Comparison of ENCODE assay signal across 17 cellular contexts in the genomic region with DNA sequence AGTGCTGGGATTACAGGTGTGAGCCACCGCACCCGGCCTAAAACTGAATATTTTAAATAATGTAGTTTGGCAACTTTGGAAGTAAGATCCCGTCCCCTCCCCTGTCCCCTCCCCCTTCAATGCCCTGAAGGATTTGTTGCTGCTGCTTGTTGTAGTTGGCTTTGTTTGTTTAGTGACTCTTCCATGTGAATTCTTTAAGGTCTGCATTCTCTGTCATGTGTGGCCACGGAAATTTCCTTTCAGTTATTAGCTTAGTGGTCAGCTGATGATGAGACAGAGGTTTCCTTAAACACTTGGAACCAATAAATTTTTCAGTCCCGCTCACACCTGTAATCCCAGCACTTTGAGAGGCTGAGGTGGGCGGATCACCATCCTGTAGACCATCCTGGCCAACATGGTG.
A peak's percentile ranks its signal among the peaks of the same experiment; 100 is the strongest.
DNase-seq lines count a peak whose midpoint lies in the region; ATAC-seq and TF ChIP-seq lines count a peak whose summit lies in the region.
"Had no signal": no experiment of that assay in that cellular context is flagged by ENCODE, and none has a peak within 500 bp of the region (broad histone marks: within the 10 kb centered on the region; RNA-seq: fewer than 3 reads in every experiment).

No MANE protein-coding gene starts in this region.

- TF ChIP-seq CTCF in LNCaP clone FGC (IDR thresholded peaks at IDR 0.05; ENCODE audit: control insufficient read depth, extremely low read depth, insufficient read depth) (no peak), mammary epithelial cell (conservative IDR thresholded peaks at IDR 0.05 in 1 of 2, IDR thresholded peaks at IDR 0.05 in 1 of 2; ENCODE audit: extremely low read depth in 1 of 2, insufficient read depth in 1 of 2, low read depth in 1 of 2, low read length in 2 of 2) (no peak)

- no peak overlapping the region for H3K4me2 ChIP-seq in mammary epithelial cell (ENCODE audit: insufficient read depth, low read depth, low read length)
- H3K4me2 ChIP-seq: BLaER1 treated with 17β-estradiol and CSF1 and Interleukin-3, amounts not matched to agents 10 nM and 100 nM had no signal

- H3K4me3 ChIP-seq in LNCaP clone FGC (ENCODE audit: low read depth, low read length) = no peak overlapping the region
- H3K4me3 ChIP-seq in mammary epithelial cell (replicated peaks in 1 of 3; ENCODE audit: insufficient read depth in 1 of 3, low read depth in 2 of 3, low read length in 3 of 3) = no peak overlapping the region
- H3K4me3 ChIP-seq in effector memory CD4-positive, alpha-beta T cell (ENCODE audit: insufficient read depth, low read depth, low read length, poor library complexity, severe bottlenecking) = no peak overlapping the region
- H3K4me3 ChIP-seq: BLaER1 treated with 17β-estradiol and CSF1 and Interleukin-3, amounts not matched to agents 10 nM and 100 nM; HAP-1; SJCRH30 had no signal

- H3K9ac ChIP-seq in mammary epithelial cell (ENCODE audit: insufficient read depth, low read length) = no peak overlapping the region
- H3K9ac ChIP-seq: BLaER1 treated with 17β-estradiol and CSF1 and Interleukin-3, amounts not matched to agents 10 nM and 100 nM had no signal

- no peak for ATAC-seq in HG02763 (IDR thresholded peaks at IDR 0.05; ENCODE audit: unreplicated experiment)
- ATAC-seq: CD8-positive, alpha-beta T cell had no signal

- intact Hi-C loops in mammary epithelial cell (cut with micrococcal nuclease) = no loop called here

- H2AFZ ChIP-seq in mammary epithelial cell (ENCODE audit: low read depth, low read length) = no peak overlapping the region

- no peaks in the 10 kb centered on the region for H3K36me3 ChIP-seq in mammary epithelial cell (ENCODE audit: insufficient read depth, low read length)
- H3K36me3 ChIP-seq in effector memory CD4-positive, alpha-beta T cell (ENCODE audit: control insufficient read depth, insufficient read depth, low read length) = no peaks in the 10 kb centered on the region
- H3K36me3 ChIP-seq: BLaER1 treated with 17β-estradiol and CSF1 and Interleukin-3, amounts not matched to agents 10 nM and 100 nM; HAP-1; SJCRH30 had no signal

- no peaks in the 10 kb centered on the region for H3K79me2 ChIP-seq in mammary epithelial cell (ENCODE audit: insufficient read depth, low read length)

- no TSS peak for BruUV-seq in mammary epithelial cell (replicated peaks; lab: Mats Ljungman, UMichigan)

- no peak overlapping the region for H3K27ac ChIP-seq in mammary epithelial cell (ENCODE audit: insufficient read depth, low read depth, low read length)
- no peak overlapping the region for H3K27ac ChIP-seq in effector memory CD4-positive, alpha-beta T cell (ENCODE audit: insufficient read depth, low read length, poor library complexity, severe bottlenecking)
- H3K27ac ChIP-seq: BLaER1 treated with 17β-estradiol and CSF1 and Interleukin-3, amounts not matched to agents 10 nM and 100 nM; SJCRH30 had no signal

- H3K9me3 ChIP-seq in mammary epithelial cell (replicated peaks; ENCODE audit: insufficient read depth, low read length) = no peaks in the 10 kb centered on the region
- H3K9me3 ChIP-seq in effector memory CD4-positive, alpha-beta T cell (ENCODE audit: control insufficient read depth, low read length) = no peaks in the 10 kb centered on the region
- H3K9me3 ChIP-seq: BLaER1 treated with 17β-estradiol and CSF1 and Interleukin-3, amounts not matched to agents 10 nM and 100 nM; HAP-1; SJCRH30 had no signal

- dilution Hi-C loops in mammary epithelial cell (cut with HindIII; ENCODE audit: low sequenced_read_pairs) = no loop called here

- in situ Hi-C loops in Caki2 (cut with HindIII; ENCODE audit: low pct_unique_long_range_greater_than_20kb, low sequenced_read_pairs) = no loop called here
- in situ Hi-C loops in mammary epithelial cell (cut with MboI; ENCODE audit: low sequenced_read_pairs in 2 of 2) = no loop called here

- no peaks in the 10 kb centered on the region for H4K20me1 ChIP-seq in mammary epithelial cell (ENCODE audit: insufficient read depth, low read length)
- H4K20me1 ChIP-seq: BLaER1 treated with 17β-estradiol and CSF1 and Interleukin-3, amounts not matched to agents 10 nM and 100 nM had no signal

- H3K4me1 ChIP-seq in mammary epithelial cell (ENCODE audit: insufficient read depth, low read length) = peaks cover 21% of the 10 kb centered on the region
- H3K4me1 ChIP-seq in effector memory CD4-positive, alpha-beta T cell (ENCODE audit: control insufficient read depth, insufficient read depth, low read length, poor library complexity, severe bottlenecking) = no peaks in the 10 kb centered on the region
- H3K4me1 ChIP-seq: BLaER1 treated with 17β-estradiol and CSF1 and Interleukin-3, amounts not matched to agents 10 nM and 100 nM; HAP-1; SJCRH30 had no signal

- CTCF ChIA-PET in mammary epithelial cell (lab: Charles Lee; ENCODE audit: low non-redundant PET) = no interaction called here

- H3K27me3 ChIP-seq in mammary epithelial cell (ENCODE audit: insufficient read depth, low read length) = no peaks in the 10 kb centered on the region
- no peaks in the 10 kb centered on the region for H3K27me3 ChIP-seq in effector memory CD4-positive, alpha-beta T cell (replicated peaks; ENCODE audit: control insufficient read depth, insufficient read depth, low read length, poor library complexity, severe bottlenecking)
- H3K27me3 ChIP-seq: BLaER1 treated with 17β-estradiol and CSF1 and Interleukin-3, amounts not matched to agents 10 nM and 100 nM had no signal

- WGBS in mammary epithelial cell (ENCODE audit: low coverage, missing lambda C conversion rate) = 63% methylated on average over 6 of the region's 6 CpGs

- DNase-seq in Caki2 (ENCODE audit: low read depth) = peak; percentile 67
- DNase-seq in LNCaP clone FGC (ENCODE audit: low read depth) = peak; percentile 6
- DNase-seq in mammary epithelial cell = peak; percentile 71
- DNase-seq in kidney tubule cell (ENCODE audit: low spot score) = peak; percentile 43
- DNase-seq in T-helper 2 cell = no peak
- no peak for DNase-seq in effector memory CD4-positive, alpha-beta T cell
- no peak for DNase-seq in NCI-H146 (lab: John Stamatoyannopoulos, UW)
- DNase-seq: CD8-positive, alpha-beta T cell; DMS79; IMR-90; NCI-H1092 treated with DMSO at 0.1 percent for 48 hours; NCI-H510A treated with DMSO at 0.1 percent for 48 hours; NCI-H774; SJCRH30 had no signal

Comparison
In these comparisons a context has a peak if more than half of its experiments do, and no peak if none do; other contexts are left out.
1. DNase-seq: peak in Caki2 (single experiment), LNCaP clone FGC (single experiment), mammary epithelial cell (single experiment) and kidney tubule cell (single experiment); none in T-helper 2 cell (0 of 5), effector memory CD4-positive, alpha-beta T cell (0 of 3) and NCI-H146 (single experiment).